2 cellular contexts compared by ENCODE assay signal in genomic region chr7:50251765-50252164, GRCh38.
TF ChIP-seq lines count a peak whose summit lies in the region.

No MANE protein-coding gene starts in this region.

TF ChIP-seq in K562, 482 proteins besides CTCF, POLR2A, EP300 and RAD21:
- no peak for TF ChIP-seq SPI1 (IDR thresholded peaks at IDR 0.05; ENCODE audit: borderline replicate concordance, low read depth, low read length)
- TF ChIP-seq U2AF1 (optimal IDR thresholded peaks at IDR 0.05; ENCODE audit: low read depth, low read length), result no peak
- TF ChIP-seq U2AF2 (optimal IDR thresholded peaks at IDR 0.05; ENCODE audit: low read depth, low read length), result no peak
- no peak for TF ChIP-seq SRSF7 (optimal IDR thresholded peaks at IDR 0.05; ENCODE audit: low read depth, low read length)
- no peak for TF ChIP-seq TAF7 (tag; IDR thresholded peaks at IDR 0.05)
- TF ChIP-seq ZNF436 (CRISPR knock-in tag; IDR thresholded peaks at IDR 0.05), result no peak
- TF ChIP-seq SIN3A (IDR thresholded peaks at IDR 0.05; ENCODE audit: borderline replicate concordance in 2 of 2, control insufficient read depth in 1 of 2, low read depth in 2 of 2, low read length in 2 of 2), result no peak
- TF ChIP-seq GTF3C2 (IDR thresholded peaks at IDR 0.05; ENCODE audit: borderline replicate concordance, extremely low read depth, insufficient read length), result no peak
- no peak for TF ChIP-seq POLR2G (IDR thresholded peaks at IDR 0.05; ENCODE audit: low read depth, low read length)
- no peak for TF ChIP-seq RBM39 (optimal IDR thresholded peaks at IDR 0.05; ENCODE audit: low read depth, low read length)
- no peak for TF ChIP-seq RFX5 (IDR thresholded peaks at IDR 0.05; ENCODE audit: low read depth, low read length)
- TF ChIP-seq ZNF184 (CRISPR knock-in tag; IDR thresholded peaks at IDR 0.05), result no peak
- no peak for TF ChIP-seq BCL6 (CRISPR knock-in tag; IDR thresholded peaks at IDR 0.05)
- TF ChIP-seq ZNF41 (CRISPR knock-in tag; conservative IDR thresholded peaks at IDR 0.05), result no peak
- no peak for TF ChIP-seq BRD9 (IDR thresholded peaks at IDR 0.05; ENCODE audit: low read depth, partially characterized antibody)
- no peak for TF ChIP-seq ZNF639 (CRISPR knock-in tag; conservative IDR thresholded peaks at IDR 0.05 in 1 of 2, IDR thresholded peaks at IDR 0.05 in 1 of 2)
- TF ChIP-seq MCM5 (IDR thresholded peaks at IDR 0.05; ENCODE audit: low read depth), result no peak
- TF ChIP-seq MTA1 (IDR thresholded peaks at IDR 0.05; ENCODE audit: borderline replicate concordance), result no peak

TF ChIP-seq in H1, 55 proteins besides CTCF, POLR2A, EP300 and RAD21:
- no peak for TF ChIP-seq RBBP5 (IDR thresholded peaks at IDR 0.05; ENCODE audit: borderline replicate concordance, low read depth, low read length)
- no peak for TF ChIP-seq JUN (IDR thresholded peaks at IDR 0.05; ENCODE audit: low read depth, low read length)
- TF ChIP-seq SP1 (IDR thresholded peaks at IDR 0.05; ENCODE audit: low read depth, low read length), result no peak
- TF ChIP-seq FOSL1 (IDR thresholded peaks at IDR 0.05; ENCODE audit: insufficient read depth, low read depth, low read length), result no peak
- no peak for TF ChIP-seq SP4 (IDR thresholded peaks at IDR 0.05; ENCODE audit: low read length)
- no peak for TF ChIP-seq SIN3A (conservative IDR thresholded peaks at IDR 0.05 in 1 of 2, IDR thresholded peaks at IDR 0.05 in 1 of 2; ENCODE audit: low read depth in 1 of 2, low read length in 2 of 2)
- no peak for TF ChIP-seq CHD1 (IDR thresholded peaks at IDR 0.05; ENCODE audit: low read depth, low read length)
- TF ChIP-seq MAFK (IDR thresholded peaks at IDR 0.05; ENCODE audit: low read depth, low read length), result no peak
- no peak for TF ChIP-seq RFX5 (IDR thresholded peaks at IDR 0.05; ENCODE audit: borderline replicate concordance, low read depth, low read length)
- no peak for TF ChIP-seq CTBP2 (IDR thresholded peaks at IDR 0.05; ENCODE audit: borderline replicate concordance, insufficient read depth, insufficient read length, low read length)
- no peak for TF ChIP-seq TBP (IDR thresholded peaks at IDR 0.05; ENCODE audit: low read depth, low read length)
- TF ChIP-seq TAF7 (optimal IDR thresholded peaks at IDR 0.05; ENCODE audit: borderline replicate concordance, low read depth, low read length), result no peak
- TF ChIP-seq CHD2 (IDR thresholded peaks at IDR 0.05; ENCODE audit: low read length), result no peak
- no peak for TF ChIP-seq SAP30 (IDR thresholded peaks at IDR 0.05; ENCODE audit: insufficient read depth, insufficient replicate concordance, low read length)
- TF ChIP-seq ASH2L (IDR thresholded peaks at IDR 0.05; ENCODE audit: low read length), result no peak
